Comparison of ENCODE assay signal across 1 cellular context in the genomic region with DNA sequence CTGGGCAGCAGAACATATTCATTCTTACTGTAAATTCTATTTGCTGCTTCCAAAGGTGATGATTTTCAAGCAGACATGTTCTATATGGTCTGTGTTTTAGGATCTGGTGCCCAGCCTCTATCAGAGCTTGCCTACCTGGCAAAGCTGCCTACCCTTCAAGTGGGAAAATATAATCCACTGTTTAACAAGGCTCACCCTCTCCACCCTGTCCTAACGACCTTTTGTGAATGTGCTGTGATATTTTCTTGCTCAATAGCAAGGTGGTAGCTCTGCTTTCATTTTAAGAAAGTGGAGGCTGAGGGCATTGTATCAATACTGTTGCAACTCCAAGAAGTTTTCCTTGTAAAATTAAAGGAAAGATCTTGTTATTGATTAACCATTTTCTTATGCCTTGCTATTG.
TF ChIP-seq lines count a peak whose summit lies in the region.

No MANE protein-coding gene starts in this region.

TF ChIP-seq in HepG2, 621 proteins besides CTCF, POLR2A, EP300 and RAD21:
- TF ChIP-seq WIZ (CRISPR knock-in tag; IDR thresholded peaks at IDR 0.05) (no peak), ZC3H13 (CRISPR knock-in tag; IDR thresholded peaks at IDR 0.05) (no peak), HNRNPL (IDR thresholded peaks at IDR 0.05; ENCODE audit: low read depth, low read length) (no peak), SOX5 (CRISPR knock-in tag; IDR thresholded peaks at IDR 0.05; ENCODE audit: borderline replicate concordance) (no peak), ZNF335 (CRISPR knock-in tag; IDR thresholded peaks at IDR 0.05) (no peak), ZNF616 (CRISPR knock-in tag; IDR thresholded peaks at IDR 0.05; ENCODE audit: low read depth) (no peak), GTF2F1 (IDR thresholded peaks at IDR 0.05; ENCODE audit: low read length) (no peak), SRSF1 (optimal IDR thresholded peaks at IDR 0.05; ENCODE audit: low read depth, low read length) (no peak), MTA3 (CRISPR knock-in tag; IDR thresholded peaks at IDR 0.05) (no peak), NR2C2 (CRISPR knock-in tag; IDR thresholded peaks at IDR 0.05; ENCODE audit: borderline replicate concordance) (no peak), ZNF264 (CRISPR knock-in tag; IDR thresholded peaks at IDR 0.05) (no peak)
- TF ChIP-seq, protein P1, sequence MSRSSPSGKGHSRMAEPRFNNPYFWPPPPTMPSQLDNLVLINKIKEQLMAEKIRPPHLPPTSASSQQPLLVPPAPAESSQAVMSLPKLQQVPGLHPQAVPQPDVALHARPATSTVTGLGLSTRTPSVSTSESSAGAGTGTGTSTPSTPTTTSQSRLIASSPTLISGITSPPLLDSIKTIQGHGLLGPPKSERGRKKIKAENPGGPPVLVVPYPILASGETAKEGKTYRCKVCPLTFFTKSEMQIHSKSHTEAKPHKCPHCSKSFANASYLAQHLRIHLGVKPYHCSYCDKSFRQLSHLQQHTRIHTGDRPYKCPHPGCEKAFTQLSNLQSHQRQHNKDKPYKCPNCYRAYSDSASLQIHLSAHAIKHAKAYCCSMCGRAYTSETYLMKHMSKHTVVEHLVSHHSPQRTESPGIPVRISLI (CRISPR knock-in tag; IDR thresholded peaks at IDR 0.05; ENCODE audit: borderline replicate concordance), result no peak
